Comparison of ENCODE assay signal across 8 cellular contexts in genomic region chr22:41746563-41747400, GRCh38. TPM values are rescaled to one million over a fixed set of nuclear protein-coding genes. Genes with fewer than 3 reads are reported as not detected.
DNase-seq lines count a peak whose midpoint lies in the region; ATAC-seq, FAIRE-seq and TF ChIP-seq lines count a peak whose summit lies in the region.

No MANE protein-coding gene starts in this region.

- H3K27me3 ChIP-seq in dorsolateral prefrontal cortex (peaks cover 0 to 4% (median 0%) of the 10 kb centered on the region in 45 donors), lower lobe of right lung (ENCODE audit: low read depth) (peaks cover 7% of the 10 kb centered on the region)

- no peak overlapping the region for H3K4me3 Mint-ChIP-seq in activated CD4-positive, alpha-beta T cell treated with anti-CD3 and anti-CD28 coated beads, Interleukin-2, amount 10 ng/mL, durations not matched to agents 7 days and 5 days

- POLR2A ChIA-PET in activated CD4-positive, alpha-beta T cell treated with anti-CD3 and anti-CD28 coated beads, Interleukin-2, amount 10 ng/mL, durations not matched to agents 7 days and 5 days (lab: Charles Lee) = no interaction called here

- TF ChIP-seq CTCF in dorsolateral prefrontal cortex (IDR thresholded peaks at IDR 0.05 in 54 of 56, conservative IDR thresholded peaks at IDR 0.05 in 2 of 56; ENCODE audit: low read depth in 1 of 56, partially characterized antibody in 56 of 56) (peak; percentile 38 to 81 (median 68)), lower lobe of right lung (IDR thresholded peaks at IDR 0.05) (peak; percentile 76)

- H3K27ac ChIP-seq in dorsolateral prefrontal cortex (no peak overlapping the region), lower lobe of right lung (no peak overlapping the region)

- no peaks in the 10 kb centered on the region for H3K36me3 ChIP-seq in lower lobe of right lung

- ATAC-seq in GM18499 (IDR thresholded peaks at IDR 0.05; ENCODE audit: insufficient read depth, unreplicated experiment) (peak; percentile 54), HG03135 (IDR thresholded peaks at IDR 0.05; ENCODE audit: unreplicated experiment) (peak; percentile 69), lower lobe of right lung (peak; percentile 92 to 94)

- H3K4me3 ChIP-seq in dorsolateral prefrontal cortex (no peak overlapping the region), lower lobe of right lung (no peak overlapping the region)

- no peaks in the 10 kb centered on the region for H3K9me3 ChIP-seq in lower lobe of right lung

- peaks cover 29% of the 10 kb centered on the region for H3K27me3 Mint-ChIP-seq in activated CD4-positive, alpha-beta T cell treated with anti-CD3 and anti-CD28 coated beads, Interleukin-2, amount 10 ng/mL, durations not matched to agents 7 days and 5 days

- CTCF ChIA-PET in activated CD4-positive, alpha-beta T cell treated with anti-CD3 and anti-CD28 coated beads, Interleukin-2, amount 10 ng/mL, durations not matched to agents 7 days and 5 days (lab: Charles Lee) = interaction anchor here (0.6 to 1.8 kb wide), 26 partner anchors 9 to 200 kb away, joined by 3 to 6 read pairs (median 3); partner anchors contain the start of gene CENPM

- DNase-seq in NCI-H345 (lab: John Stamatoyannopoulos, UW) (peak; percentile 48), dorsolateral prefrontal cortex (peak; percentile 39 to 85 (median 72)), lower lobe of right lung (peak; percentile 73)
- DNase-seq in activated CD4-positive, alpha-beta T cell treated with anti-CD3 and anti-CD28 coated beads, Interleukin-2, amount 10 ng/mL, durations not matched to agents 7 days and 5 days = peak; percentile 67
- peak; percentile 19 to 54 (median 37) for DNase-seq in stimulated activated CD4-positive, alpha-beta T cell treated with anti-CD3 and anti-CD28 coated beads, TNF-alpha, amount 100 ng/mL, for 48 hours (ENCODE audit: low read depth in 3 of 3)

- H3K4me1 Mint-ChIP-seq in activated CD4-positive, alpha-beta T cell treated with anti-CD3 and anti-CD28 coated beads, Interleukin-2, amount 10 ng/mL, durations not matched to agents 7 days and 5 days = peaks cover 6% of the 10 kb centered on the region

- no peaks in the 10 kb centered on the region for H3K4me1 ChIP-seq in lower lobe of right lung

- intact Hi-C loops in dorsolateral prefrontal cortex (cut with DNase I) (loop anchor here (2.0 to 5.0 kb wide), 2 partner anchors 194 to 196 kb away; no protein-coding TSS in a partner anchor), lower lobe of right lung (cut with DNase I) (no loop called here)

- no peaks in the 10 kb centered on the region for H3K9me3 Mint-ChIP-seq in activated CD4-positive, alpha-beta T cell treated with anti-CD3 and anti-CD28 coated beads, Interleukin-2, amount 10 ng/mL, durations not matched to agents 7 days and 5 days

- no peak overlapping the region for H3K27ac Mint-ChIP-seq in activated CD4-positive, alpha-beta T cell treated with anti-CD3 and anti-CD28 coated beads, Interleukin-2, amount 10 ng/mL, durations not matched to agents 7 days and 5 days

- no peaks in the 10 kb centered on the region for H3K36me3 Mint-ChIP-seq in activated CD4-positive, alpha-beta T cell treated with anti-CD3 and anti-CD28 coated beads, Interleukin-2, amount 10 ng/mL, durations not matched to agents 7 days and 5 days (ENCODE audit: low read depth)

- FAIRE-seq in A204.1 (lab: Jason Lieb, UNC) = peak; percentile 51

RNA-seq across cellular contexts. Expression of gene MEI1, which starts 47.5 kb away (rescaled TPM):
- 10 to 100 TPM; 54.6 to 60.0 TPM for total RNA-seq in activated CD4-positive, alpha-beta T cell treated with anti-CD3 and anti-CD28 coated beads, Interleukin-2, amount 10 ng/mL, durations not matched to agents 7 days and 5 days
- total RNA-seq in dorsolateral prefrontal cortex = 1 to 10 TPM in 115 of 120 experiments, under 1 TPM in 4, not detected in 1; 0.61 to 9.7 (median 3.6) TPM
- 4.3 TPM for total RNA-seq in lower lobe of right lung

RNA-seq across cellular contexts. Expression of gene CCDC134, which starts 53.7 kb away (rescaled TPM):
- total RNA-seq in activated CD4-positive, alpha-beta T cell treated with anti-CD3 and anti-CD28 coated beads, Interleukin-2, amount 10 ng/mL, durations not matched to agents 7 days and 5 days = 10 to 100 TPM; 21.0 to 21.6 TPM
- total RNA-seq in dorsolateral prefrontal cortex (10 to 100 TPM in 12 of 120 experiments, 1 to 10 TPM in 108; 4.1 to 13.3 (median 7.8) TPM), lower lobe of right lung (7.9 TPM)

RNA-seq across cellular contexts. Expression of gene SNU13, which starts 58.1 kb away (rescaled TPM):
- total RNA-seq in activated CD4-positive, alpha-beta T cell treated with anti-CD3 and anti-CD28 coated beads, Interleukin-2, amount 10 ng/mL, durations not matched to agents 7 days and 5 days = 100 to 1,000 TPM; 171 to 178 TPM
- total RNA-seq in dorsolateral prefrontal cortex (100 to 1,000 TPM; 110 to 337 (median 211) TPM), lower lobe of right lung (95.9 TPM)

Comparison
In these comparisons a context has a peak if more than half of its experiments do, and no peak if none do; other contexts are left out.
1. RNA of gene MEI1, which starts 47.5 kb away (total RNA-seq): 54.6 to 60.0 TPM in activated CD4-positive, alpha-beta T cell treated with anti-CD3 and anti-CD28 coated beads, Interleukin-2, amount 10 ng/mL, durations not matched to agents 7 days and 5 days; 4.3 TPM in lower lobe of right lung (single experiment) and 0.61 to 9.7 TPM in dorsolateral prefrontal cortex; every median in the first group is over 4 times any median in the second.
2. Peak in every context shown above with its lines, with median percentiles within 50 percentile points of each other: ATAC-seq and DNase-seq.